30 cellular contexts compared by ENCODE assay signal in genomic region chr3:43059456-43059855, GRCh38.
"Had no signal": no experiment of that assay in that cellular context is flagged by ENCODE, and none has a peak within 500 bp of the region (broad histone marks: within the 10 kb centered on the region; RNA-seq: fewer than 3 reads in every experiment).

No MANE protein-coding gene starts in this region.

- H3K27ac ChIP-seq: ascending aorta, breast epithelium, cardiac muscle cell, colonic mucosa, epithelial cell of prostate, esophagus squamous epithelium, gastroesophageal sphincter, WERI-Rb-1 had no signal

- H3K4me1 ChIP-seq: ascending aorta, breast epithelium, colonic mucosa had no signal

- H3K4me1 Mint-ChIP-seq: activated CD4-positive, alpha-beta T cell treated with anti-CD3 and anti-CD28 coated beads, Interleukin-2, amount 10 ng/mL, durations not matched to agents 24 days and 14 days; activated T-helper 17 cell treated with anti-CD3 and anti-CD28 coated beads, Interleukin-2, amount 50 U/mL, for 72 hours; brain had no signal

- H3K4me3 Mint-ChIP-seq: activated CD4-positive, alpha-beta memory T cell treated with anti-CD3 and anti-CD28 coated beads for 36 hours; activated CD4-positive, alpha-beta T cell treated with anti-CD3 and anti-CD28 coated beads for 36 hours; activated CD4-positive, alpha-beta T cell treated with anti-CD3 and anti-CD28 coated beads, Interleukin-2, amount 10 ng/mL, durations not matched to agents 24 days and 14 days; activated CD8-positive, alpha-beta T cell treated with anti-CD3 and anti-CD28 coated beads, Interleukin-2, amount 10 ng/mL, durations not matched to agents 7 days and 5 days; activated naive CD8-positive, alpha-beta T cell treated with anti-CD3 and anti-CD28 coated beads, Interleukin-2, amount 10 ng/mL, durations not matched to agents 7 days and 5 days; activated T-cell treated with anti-CD3 and anti-CD28 coated beads, Interleukin-2, amount 50 U/mL, for 4 hours; activated T-helper 17 cell treated with anti-CD3 and anti-CD28 coated beads, Interleukin-2, amount 50 U/mL, for 72 hours; brain; T-helper 17 cell; T-helper 2 cell treated with Interferon-gamma antibody and Interleukin-4, amounts not matched to agents 5 μg/mL and 100 μg/mL, for 36 hours had no signal

- ATAC-seq: activated CD4-positive, alpha-beta T cell treated with anti-CD3 and anti-CD28 coated beads for 36 hours; activated CD8-positive, alpha-beta T cell treated with anti-CD3 and anti-CD28 coated beads, Interleukin-2, amount 10 ng/mL, durations not matched to agents 7 days and 5 days; activated naive CD4-positive, alpha-beta T cell treated with anti-CD3 and anti-CD28 coated beads, Interleukin-2, amount 50 U/mL, for 72 hours; activated T-cell treated with anti-CD3 and anti-CD28 coated beads, Interleukin-2, amount 50 U/mL, for 4 hours; activated T-helper 17 cell treated with anti-CD3 and anti-CD28 coated beads, Interleukin-2, amount 50 U/mL, for 72 hours; gastroesophageal sphincter; T-helper 17 cell had no signal

- H3K4me3 ChIP-seq: ascending aorta, breast epithelium, cardiac muscle cell, colonic mucosa, esophagus squamous epithelium, gastroesophageal sphincter had no signal

- H3K36me3 ChIP-seq: breast epithelium, cardiac muscle cell, colonic mucosa, WERI-Rb-1 had no signal

- H3K36me3 Mint-ChIP-seq: activated CD4-positive, alpha-beta memory T cell treated with anti-CD3 and anti-CD28 coated beads for 36 hours; activated naive CD4-positive, alpha-beta T cell treated with anti-CD3 and anti-CD28 coated beads, Interleukin-2, amount 50 U/mL, for 72 hours; activated naive CD8-positive, alpha-beta T cell treated with anti-CD3 and anti-CD28 coated beads, Interleukin-2, amount 10 ng/mL, durations not matched to agents 7 days and 5 days; brain had no signal

- DNase-seq: activated CD4-positive, alpha-beta memory T cell treated with anti-CD3 and anti-CD28 coated beads for 36 hours; activated CD4-positive, alpha-beta T cell treated with anti-CD3 and anti-CD28 coated beads for 36 hours; activated CD4-positive, CD25-positive, alpha-beta regulatory T cell; activated CD4-positive, CD25-positive, alpha-beta regulatory T cell treated with anti-CD3 and anti-CD28 coated beads, Interleukin-2, amount 50 U/mL, for 72 hours; activated effector memory CD4-positive, alpha-beta T cell treated with Interleukin-2 at 50 U/mL for 16 hours; activated gamma-delta T cell treated with Interleukin-2 at 50 U/mL for 16 hours; activated naive CD4-positive, alpha-beta T cell treated with Interleukin-2 at 50 U/mL for 16 hours; activated naive CD8-positive, alpha-beta T cell treated with anti-CD3 and anti-CD28 coated beads, Interleukin-2, amount 10 ng/mL, durations not matched to agents 7 days and 5 days; activated T-cell treated with anti-CD3 and anti-CD28 coated beads, Interleukin-2, amount 50 U/mL, for 4 hours; central memory CD4-positive, alpha-beta T cell; cerebellar nuclear complex; colonic mucosa; effector CD8-positive, alpha-beta T cell; esophagus squamous epithelium; foreskin melanocyte; T-helper 1 cell; T-helper 17 cell; T1000; WERI-Rb-1 had no signal

- H3K9me3 ChIP-seq: ascending aorta, colonic mucosa had no signal

- H3K27me3 ChIP-seq: ascending aorta, breast epithelium, cardiac muscle cell, colonic mucosa, esophagus squamous epithelium, gastroesophageal sphincter had no signal

- H3K27ac Mint-ChIP-seq: activated CD4-positive, alpha-beta memory T cell treated with anti-CD3 and anti-CD28 coated beads for 36 hours; activated CD4-positive, alpha-beta T cell treated with anti-CD3 and anti-CD28 coated beads for 36 hours; activated CD4-positive, alpha-beta T cell treated with anti-CD3 and anti-CD28 coated beads, Interleukin-2, amount 10 ng/mL, durations not matched to agents 24 days and 14 days; activated CD8-positive, alpha-beta T cell treated with anti-CD3 and anti-CD28 coated beads, Interleukin-2, amount 10 ng/mL, durations not matched to agents 7 days and 5 days; activated naive CD4-positive, alpha-beta T cell treated with anti-CD3 and anti-CD28 coated beads, Interleukin-2, amount 50 U/mL, for 72 hours; activated naive CD8-positive, alpha-beta T cell treated with anti-CD3 and anti-CD28 coated beads, Interleukin-2, amount 10 ng/mL, durations not matched to agents 7 days and 5 days; activated T-helper 17 cell treated with anti-CD3 and anti-CD28 coated beads, Interleukin-2, amount 50 U/mL, for 72 hours; brain; T-helper 17 cell; T-helper 2 cell treated with Interferon-gamma antibody and Interleukin-4, amounts not matched to agents 5 μg/mL and 100 μg/mL, for 36 hours had no signal

- H3K9me3 Mint-ChIP-seq: activated CD4-positive, alpha-beta memory T cell treated with anti-CD3 and anti-CD28 coated beads for 36 hours; activated CD4-positive, alpha-beta T cell treated with anti-CD3 and anti-CD28 coated beads, Interleukin-2, amount 10 ng/mL, durations not matched to agents 24 days and 14 days; activated naive CD4-positive, alpha-beta T cell treated with anti-CD3 and anti-CD28 coated beads, Interleukin-2, amount 50 U/mL, for 72 hours; activated T-cell treated with anti-CD3 and anti-CD28 coated beads, Interleukin-2, amount 50 U/mL, for 4 hours; activated T-helper 17 cell treated with anti-CD3 and anti-CD28 coated beads, Interleukin-2, amount 50 U/mL, for 72 hours; T-helper 2 cell treated with Interferon-gamma antibody and Interleukin-4, amounts not matched to agents 5 μg/mL and 100 μg/mL, for 36 hours had no signal

- H3K27me3 Mint-ChIP-seq: activated CD4-positive, alpha-beta memory T cell treated with anti-CD3 and anti-CD28 coated beads for 36 hours; activated CD4-positive, alpha-beta T cell treated with anti-CD3 and anti-CD28 coated beads for 36 hours; activated CD4-positive, alpha-beta T cell treated with anti-CD3 and anti-CD28 coated beads, Interleukin-2, amount 10 ng/mL, durations not matched to agents 24 days and 14 days; activated T-helper 17 cell treated with anti-CD3 and anti-CD28 coated beads, Interleukin-2, amount 50 U/mL, for 72 hours had no signal
